ENCODE assay signal across 8 cellular contexts in the genomic region with DNA sequence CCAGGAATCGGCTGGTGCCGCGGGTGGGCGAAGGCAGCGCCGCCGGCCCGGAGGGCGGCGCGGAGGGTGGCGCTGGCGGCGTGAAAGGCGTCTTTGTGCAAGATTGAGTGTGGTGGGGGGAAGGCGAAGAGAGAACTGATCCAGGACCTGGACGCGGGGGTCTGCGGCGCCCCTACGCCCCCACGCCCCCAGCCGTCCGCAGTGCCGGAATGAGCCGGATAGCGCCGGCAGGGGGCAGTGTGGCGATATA. TPM values are rescaled to one million over a fixed set of nuclear protein-coding genes. Genes with fewer than 3 reads are reported as not detected.
DNase-seq lines count a peak whose midpoint lies in the region; TF ChIP-seq lines count a peak whose summit lies in the region.

No MANE protein-coding gene starts in this region.

- H3K4me3 Mint-ChIP-seq in endothelial cell (ENCODE audit: unreplicated experiment): peak overlapping the region; percentile 79

- TF ChIP-seq CTCF in endothelial cell (IDR thresholded peaks at IDR 0.05; ENCODE audit: unreplicated experiment): peak; percentile 79

- H3K36me3 ChIP-seq in H7 (replicated peaks; ENCODE audit: control insufficient read depth, insufficient read depth, low read length): no peaks in the 10 kb centered on the region
- H3K36me3 ChIP-seq in muscle layer of duodenum (ENCODE audit: control insufficient read depth in 1 of 2, insufficient read depth in 2 of 2, low read length in 2 of 2): no peaks in the 10 kb centered on the region
- H3K36me3 ChIP-seq in thymus (ENCODE audit: control insufficient read depth, insufficient read depth): no peaks in the 10 kb centered on the region

- H3K27me3 ChIP-seq in H7 (ENCODE audit: control insufficient read depth, insufficient read depth, low read length) (peaks cover 22% of the 10 kb centered on the region), muscle layer of duodenum (ENCODE audit: low read depth, low read length) (no peaks in the 10 kb centered on the region), thymus (ENCODE audit: control insufficient read depth, insufficient read depth) (peaks cover 63% of the 10 kb centered on the region)

- no peaks in the 10 kb centered on the region for H3K9me3 Mint-ChIP-seq in endothelial cell (ENCODE audit: unreplicated experiment)

- H3K27me3 Mint-ChIP-seq in endothelial cell (ENCODE audit: unreplicated experiment): peaks cover 13% of the 10 kb centered on the region

- peak overlapping the region; percentile 92 for H3K27ac ChIP-seq in muscle layer of duodenum (ENCODE audit: low read length)
- H3K27ac ChIP-seq in thymus (ENCODE audit: low read depth): no peak overlapping the region

- peaks cover 15% of the 10 kb centered on the region for H3K4me1 Mint-ChIP-seq in endothelial cell (ENCODE audit: unreplicated experiment)

- no peak overlapping the region for H3K27ac Mint-ChIP-seq in endothelial cell (ENCODE audit: unreplicated experiment)

- H3K4me3 ChIP-seq in H7 (ENCODE audit: insufficient read depth, low read depth, low read length): peak overlapping the region; percentile 77
- peak overlapping the region; percentile 96 to 98 for H3K4me3 ChIP-seq in muscle layer of duodenum (ENCODE audit: low read depth in 1 of 2, low read length in 2 of 2)
- peak overlapping the region; percentile 47 for H3K4me3 ChIP-seq in thymus (ENCODE audit: low read length)

- peaks cover 7% of the 10 kb centered on the region for H3K36me3 Mint-ChIP-seq in endothelial cell (ENCODE audit: low read depth, unreplicated experiment)

- H3K9me3 ChIP-seq in muscle layer of duodenum (ENCODE audit: control insufficient read depth in 1 of 2, low read length in 2 of 2) (no peaks in the 10 kb centered on the region), thymus (ENCODE audit: control insufficient read depth) (no peaks in the 10 kb centered on the region)

- WGBS in thymus: 1% methylated on average over 29 of the region's 29 CpGs

- peaks cover 0 to 26% of the 10 kb centered on the region in 2 donors for H3K4me1 ChIP-seq in muscle layer of duodenum (ENCODE audit: control insufficient read depth in 1 of 2, insufficient read depth in 2 of 2, low read length in 2 of 2)
- H3K4me1 ChIP-seq in thymus (ENCODE audit: control insufficient read depth, insufficient read depth, low read length): peaks cover 29% of the 10 kb centered on the region

- DNase-seq in H7: peak; percentile 83
- peak; percentile 40 to 44 for DNase-seq in activated CD4-positive, alpha-beta T cell treated with anti-CD3 and anti-CD28 coated beads, Interleukin-2, amount 50 U/mL, for 4 hours
- DNase-seq in endothelial cell (ENCODE audit: low spot score): peak; percentile 69
- no peak for DNase-seq in NCI-H510A (lab: John Stamatoyannopoulos, UW)
- no peak for DNase-seq in NCI-H524 treated with DMSO at 0.1 percent for 48 hours (lab: John Stamatoyannopoulos, UW)
- DNase-seq in NCI-H1694 (lab: John Stamatoyannopoulos, UW): no peak

RNA-seq across cellular contexts. Expression of gene RGMB, which starts 4.5 kb away (rescaled TPM):
- 31.8 and 37.0 TPM in 2 replicates for total RNA-seq in H7 (2014; rRNA removed; shearing (Covaris generic))
- total RNA-seq in endothelial cell (ENCODE audit: unreplicated experiment): 24.5 TPM
- polyA plus RNA-seq in thymus: 4.1 TPM

Comparison
In these comparisons a context has a peak if more than half of its experiments do, and no peak if none do; other contexts are left out.
1. DNase-seq: peak in H7 (single experiment), activated CD4-positive, alpha-beta T cell treated with anti-CD3 and anti-CD28 coated beads, Interleukin-2, amount 50 U/mL, for 4 hours (2 of 2) and endothelial cell (single experiment); none in NCI-H510A (single experiment), NCI-H524 treated with DMSO at 0.1 percent for 48 hours (single experiment) and NCI-H1694 (single experiment).
2. H3K4me3 ChIP-seq: peak in every context shown above with its lines; median percentile 97 in muscle layer of duodenum; 77 in H7; 47 in thymus.